In the genomic region with DNA sequence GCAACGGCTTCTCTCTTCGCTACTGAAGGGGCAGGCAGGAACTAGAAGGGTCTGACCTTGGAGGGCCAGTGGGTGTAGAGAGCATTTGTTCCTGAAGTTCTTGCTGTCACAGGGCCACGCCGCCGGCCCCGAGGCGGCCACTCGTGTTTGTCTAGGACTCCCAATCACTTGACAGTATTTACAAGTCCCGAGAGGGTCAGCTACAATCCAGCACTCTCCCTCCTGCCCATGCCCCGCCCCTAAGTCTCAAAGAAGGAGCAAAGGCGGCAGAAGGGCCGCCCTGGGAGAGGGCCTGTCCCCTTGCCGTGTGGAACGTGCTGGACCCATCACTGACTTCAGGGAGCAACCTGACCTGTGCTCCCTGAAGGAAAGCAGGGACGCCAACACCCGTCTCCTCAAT, we compare ENCODE assay signal across 18 cellular contexts.
DNase-seq lines count a peak whose midpoint lies in the region; ATAC-seq and TF ChIP-seq lines count a peak whose summit lies in the region.
"Had no signal": no experiment of that assay in that cellular context is flagged by ENCODE, and none has a peak within 500 bp of the region (broad histone marks: within the 10 kb centered on the region; RNA-seq: fewer than 3 reads in every experiment).

No MANE protein-coding gene starts in this region.

- ATAC-seq in HG02678 (IDR thresholded peaks at IDR 0.05; ENCODE audit: unreplicated experiment) (no peak), HG03354 (IDR thresholded peaks at IDR 0.05; ENCODE audit: poor library complexity, severe bottlenecking, unreplicated experiment) (no peak)
- ATAC-seq: HCT116 had no signal

- H3K4me1 ChIP-seq in HAP-1 = no peaks in the 10 kb centered on the region
- H3K4me1 ChIP-seq: Caco-2 had no signal

- no peak overlapping the region for H3K4me3 ChIP-seq in HAP-1

- H3K27ac Mint-ChIP-seq in activated T-cell treated with anti-CD3 and anti-CD28 coated beads, Interleukin-2, amount 50 U/mL, for 24 hours = peak overlapping the region; percentile 63
- peak overlapping the region; percentile 27 for H3K27ac Mint-ChIP-seq in chondrocyte (ENCODE audit: unreplicated experiment)
- H3K27ac Mint-ChIP-seq in nephron progenitor cell = peak overlapping the region; percentile 70
- H3K27ac Mint-ChIP-seq in type B pancreatic cell = peak overlapping the region; percentile 56
- H3K27ac Mint-ChIP-seq: B cell had no signal

- no peak for DNase-seq in activated T-cell treated with anti-CD3 and anti-CD28 coated beads, Interleukin-2, amount 50 U/mL, for 24 hours
- no peak for DNase-seq in activated T-cell treated with anti-CD3 and anti-CD28 coated beads, Interleukin-2, amount 50 U/mL, for 48 hours
- DNase-seq in chondrocyte (ENCODE audit: low spot score) (peak; percentile 77), nephron progenitor cell (peak; percentile 35), type B pancreatic cell (ENCODE audit: extremely low spot score, unreplicated experiment) (no peak), HAP-1 (ENCODE audit: low spot score in 2 of 2) (no peak)
- DNase-seq: Caco-2; CD4-positive, CD25-positive, alpha-beta regulatory T cell; DMS153; KG1; NCI-H1436 treated with DMSO at 0.1 percent for 48 hours; NCI-H2029 treated with DMSO at 0.1 percent for 48 hours; NCI-H2171 treated with DMSO at 0.1 percent for 48 hours; NCI-H774 had no signal

- no peak for TF ChIP-seq CTCF in chondrocyte (IDR thresholded peaks at IDR 0.05)
- no peak for TF ChIP-seq CTCF in nephron progenitor cell (IDR thresholded peaks at IDR 0.05)
- no peak for TF ChIP-seq CTCF in type B pancreatic cell (conservative IDR thresholded peaks at IDR 0.05)

- no peaks in the 10 kb centered on the region for H3K27me3 ChIP-seq in HAP-1 (ENCODE audit: low read depth)

- peaks cover 96% of the 10 kb centered on the region for H3K36me3 Mint-ChIP-seq in activated T-cell treated with anti-CD3 and anti-CD28 coated beads, Interleukin-2, amount 50 U/mL, for 24 hours (ENCODE audit: low read depth)
- H3K36me3 Mint-ChIP-seq in chondrocyte (ENCODE audit: low read depth) = peaks cover 28% of the 10 kb centered on the region
- peaks cover 70% of the 10 kb centered on the region for H3K36me3 Mint-ChIP-seq in nephron progenitor cell (ENCODE audit: low read depth)
- H3K36me3 Mint-ChIP-seq in type B pancreatic cell = peaks cover 39% of the 10 kb centered on the region

- H3K9me3 ChIP-seq in HAP-1 = no peaks in the 10 kb centered on the region
- H3K9me3 ChIP-seq: Caco-2 had no signal

- H3K4me3 Mint-ChIP-seq in activated T-cell treated with anti-CD3 and anti-CD28 coated beads, Interleukin-2, amount 50 U/mL, for 24 hours = no peak overlapping the region
- H3K4me3 Mint-ChIP-seq in chondrocyte (ENCODE audit: unreplicated experiment) (no peak overlapping the region), nephron progenitor cell (no peak overlapping the region), type B pancreatic cell (no peak overlapping the region)
- H3K4me3 Mint-ChIP-seq: B cell; CD4-positive, CD25-positive, alpha-beta regulatory T cell had no signal

- H3K27me3 Mint-ChIP-seq in activated T-cell treated with anti-CD3 and anti-CD28 coated beads, Interleukin-2, amount 50 U/mL, for 24 hours = no peaks in the 10 kb centered on the region
- H3K27me3 Mint-ChIP-seq in chondrocyte (ENCODE audit: low read depth) = no peaks in the 10 kb centered on the region
- H3K27me3 Mint-ChIP-seq in nephron progenitor cell (ENCODE audit: low read depth, poor library complexity) = peaks cover 7% of the 10 kb centered on the region
- H3K27me3 Mint-ChIP-seq in type B pancreatic cell = no peaks in the 10 kb centered on the region
- H3K27me3 Mint-ChIP-seq: B cell; CD4-positive, CD25-positive, alpha-beta regulatory T cell had no signal

- H3K4me1 Mint-ChIP-seq in activated T-cell treated with anti-CD3 and anti-CD28 coated beads, Interleukin-2, amount 50 U/mL, for 24 hours (ENCODE audit: low read depth) = peaks cover 17% of the 10 kb centered on the region
- H3K4me1 Mint-ChIP-seq in chondrocyte (ENCODE audit: low read depth) (peaks cover 52% of the 10 kb centered on the region), nephron progenitor cell (peaks cover 67% of the 10 kb centered on the region), type B pancreatic cell (ENCODE audit: unreplicated experiment) (peaks cover 31% of the 10 kb centered on the region)
- H3K4me1 Mint-ChIP-seq: B cell had no signal

- H3K36me3 ChIP-seq in HAP-1 (replicated peaks) = peaks cover 58% of the 10 kb centered on the region

- H3K9me3 Mint-ChIP-seq in activated T-cell treated with anti-CD3 and anti-CD28 coated beads, Interleukin-2, amount 50 U/mL, for 24 hours = no peaks in the 10 kb centered on the region
- H3K9me3 Mint-ChIP-seq in chondrocyte (ENCODE audit: low read depth) (no peaks in the 10 kb centered on the region), nephron progenitor cell (no peaks in the 10 kb centered on the region), type B pancreatic cell (no peaks in the 10 kb centered on the region)
- H3K9me3 Mint-ChIP-seq: CD4-positive, CD25-positive, alpha-beta regulatory T cell had no signal

- in situ Hi-C loops in HAP-1 (cut with MboI; ENCODE audit: low sequenced_read_pairs) = no loop called here

Comparison
In these comparisons a context has a peak if more than half of its experiments do, and no peak if none do; other contexts are left out.
1. DNase-seq: peak in chondrocyte (single experiment) and nephron progenitor cell (single experiment); none in activated T-cell treated with anti-CD3 and anti-CD28 coated beads, Interleukin-2, amount 50 U/mL, for 24 hours (single experiment), activated T-cell treated with anti-CD3 and anti-CD28 coated beads, Interleukin-2, amount 50 U/mL, for 48 hours (0 of 2), type B pancreatic cell (single experiment) and HAP-1 (0 of 2).
2. Peak in every context shown above with its lines, with median percentiles within 50 percentile points of each other: H3K27ac Mint-ChIP-seq.